8 cellular contexts compared by ENCODE assay signal in genomic region chr10:119416855-119417254, GRCh38.
DNase-seq lines count a peak whose midpoint lies in the region; ATAC-seq and TF ChIP-seq lines count a peak whose summit lies in the region.

No MANE protein-coding gene starts in this region.

- H3K4me3 ChIP-seq in Caco-2 (ENCODE audit: low read depth, low read length) (no peak overlapping the region), H7 (ENCODE audit: insufficient read depth, low read depth, low read length) (no peak overlapping the region)
- H3K4me3 ChIP-seq in naive thymus-derived CD4-positive, alpha-beta T cell (ENCODE audit: low read length): no peak overlapping the region

- H3K36me3 ChIP-seq in Caco-2 (ENCODE audit: control insufficient read depth, insufficient read depth, low read length) (no peaks in the 10 kb centered on the region), H7 (replicated peaks; ENCODE audit: control insufficient read depth, insufficient read depth, low read length) (no peaks in the 10 kb centered on the region)
- peaks cover 0 to 13% (median 4%) of the 10 kb centered on the region in 3 experiments for H3K36me3 ChIP-seq in naive thymus-derived CD4-positive, alpha-beta T cell (ENCODE audit: control insufficient read depth in 2 of 3, insufficient read depth in 3 of 3, low read length in 3 of 3)

- no peaks in the 10 kb centered on the region for H3K27me3 Mint-ChIP-seq in Caco-2 (ENCODE audit: insufficient read depth, unreplicated experiment)
- peaks cover 27% of the 10 kb centered on the region for H3K27me3 Mint-ChIP-seq in endothelial cell (ENCODE audit: unreplicated experiment)
- H3K27me3 Mint-ChIP-seq in naive thymus-derived CD4-positive, alpha-beta T cell: no peaks in the 10 kb centered on the region

- H3K4me1 Mint-ChIP-seq in Caco-2 (ENCODE audit: low read depth, unreplicated experiment) (peaks cover 14% of the 10 kb centered on the region), endothelial cell (ENCODE audit: unreplicated experiment) (peaks cover 39% of the 10 kb centered on the region)
- H3K4me1 Mint-ChIP-seq in naive thymus-derived CD4-positive, alpha-beta T cell: peaks cover 0 to 5% (median 0%) of the 10 kb centered on the region in 7 donors

- H3K9me3 ChIP-seq in Caco-2: no peaks in the 10 kb centered on the region
- no peaks in the 10 kb centered on the region for H3K9me3 ChIP-seq in naive thymus-derived CD4-positive, alpha-beta T cell (ENCODE audit: control insufficient read depth in 2 of 3, low read length in 3 of 3)

- H3K9me3 Mint-ChIP-seq in Caco-2 (ENCODE audit: unreplicated experiment) (no peaks in the 10 kb centered on the region), endothelial cell (ENCODE audit: unreplicated experiment) (no peaks in the 10 kb centered on the region)
- H3K9me3 Mint-ChIP-seq in naive thymus-derived CD4-positive, alpha-beta T cell: no peaks in the 10 kb centered on the region

- peak; percentile 89 for ATAC-seq in naive thymus-derived CD4-positive, alpha-beta T cell
- peak; percentile 84 for ATAC-seq in stimulated activated naive CD8-positive, alpha-beta T cell treated with anti-CD3 and anti-CD28 coated beads, Interleukin-15, Interleukin-2, amounts not matched to agents 100 U/mL and 50 U/mL, for 24 hours
- no peak for ATAC-seq in HG03571 (IDR thresholded peaks at IDR 0.05; ENCODE audit: unreplicated experiment)

- H3K27ac Mint-ChIP-seq in Caco-2 (ENCODE audit: unreplicated experiment) (no peak overlapping the region), endothelial cell (ENCODE audit: unreplicated experiment) (no peak overlapping the region)
- H3K27ac Mint-ChIP-seq in naive thymus-derived CD4-positive, alpha-beta T cell: no peak overlapping the region

- H3K27me3 ChIP-seq in Caco-2 (replicated peaks; ENCODE audit: control insufficient read depth, insufficient read depth, low read length) (no peaks in the 10 kb centered on the region), H7 (ENCODE audit: control insufficient read depth, insufficient read depth, low read length) (no peaks in the 10 kb centered on the region)
- H3K27me3 ChIP-seq in naive thymus-derived CD4-positive, alpha-beta T cell (ENCODE audit: control insufficient read depth in 2 of 2, insufficient read depth in 2 of 2, low read length in 2 of 2): no peaks in the 10 kb centered on the region

- H3K4me3 Mint-ChIP-seq in Caco-2 (ENCODE audit: unreplicated experiment) (no peak overlapping the region), endothelial cell (ENCODE audit: unreplicated experiment) (no peak overlapping the region)
- H3K4me3 Mint-ChIP-seq in naive thymus-derived CD4-positive, alpha-beta T cell: no peak overlapping the region

- peak; percentile 60 to 79 for TF ChIP-seq CTCF in Caco-2 (IDR thresholded peaks at IDR 0.05; ENCODE audit: insufficient read depth in 1 of 2, low read depth in 1 of 2, low read length in 1 of 2, severe bottlenecking in 1 of 2, unreplicated experiment in 1 of 2)
- peak; percentile 41 for TF ChIP-seq CTCF in endothelial cell (IDR thresholded peaks at IDR 0.05; ENCODE audit: unreplicated experiment)

- CTCF ChIA-PET in Caco-2 (lab: Charles Lee): no interaction called here
- CTCF ChIA-PET in naive thymus-derived CD4-positive, alpha-beta T cell (lab: Charles Lee): interaction anchor here (0.6 to 3.4 kb wide), 8 partner anchors 22 to 314 kb away, joined by 3 to 22 read pairs (median 3); partner anchors contain the start of gene GRK5

- BruUV-seq in Caco-2 (replicated peaks; lab: Mats Ljungman, UMichigan): no TSS peak

- H3K4me1 ChIP-seq in Caco-2: peaks cover 28% of the 10 kb centered on the region
- H3K4me1 ChIP-seq in naive thymus-derived CD4-positive, alpha-beta T cell (ENCODE audit: control insufficient read depth in 2 of 2, insufficient read depth in 2 of 2, low read length in 2 of 2): no peaks in the 10 kb centered on the region

- H3K27ac ChIP-seq in naive thymus-derived CD4-positive, alpha-beta T cell (ENCODE audit: low read depth, low read length): no peak overlapping the region

- DNase-seq in Caco-2: peak; percentile 68 to 72
- peak; percentile 95 for DNase-seq in H7
- peak; percentile 25 to 45 for DNase-seq in NCI-H524 (lab: John Stamatoyannopoulos, UW)
- peak; percentile 88 for DNase-seq in activated CD8-positive, alpha-beta memory T cell treated with anti-CD3 and anti-CD28 coated beads for 24 hours
- DNase-seq in endothelial cell (ENCODE audit: low spot score): peak; percentile 62
- DNase-seq in naive thymus-derived CD4-positive, alpha-beta T cell: peak; percentile 44 to 69 (median 62)
- DNase-seq in stimulated activated naive CD8-positive, alpha-beta T cell treated with anti-CD3 and anti-CD28 coated beads, Interleukin-15, Interleukin-2, amounts not matched to agents 100 U/mL and 50 U/mL, for 24 hours: peak; percentile 75

- peaks cover 9% of the 10 kb centered on the region for H3K36me3 Mint-ChIP-seq in Caco-2 (ENCODE audit: insufficient read depth, unreplicated experiment)
- peaks cover 41% of the 10 kb centered on the region for H3K36me3 Mint-ChIP-seq in endothelial cell (ENCODE audit: low read depth, unreplicated experiment)
- H3K36me3 Mint-ChIP-seq in naive thymus-derived CD4-positive, alpha-beta T cell: peaks cover 0 to 5% (median 0%) of the 10 kb centered on the region in 5 donors

- intact Hi-C loops in Caco-2 (cut with micrococcal nuclease; ENCODE audit: unreplicated experiment): loop anchor here (1.0 to 10.0 kb wide), 2 partner anchors 102 to 211 kb away; no protein-coding TSS in a partner anchor
- intact Hi-C loops in naive thymus-derived CD4-positive, alpha-beta T cell (cut with micrococcal nuclease): loop anchor here (1.0 to 2.0 kb wide), 6 partner anchors 110 to 278 kb away; no protein-coding TSS in a partner anchor

- POLR2A ChIA-PET in Caco-2 (lab: Charles Lee): no interaction called here
- POLR2A ChIA-PET in naive thymus-derived CD4-positive, alpha-beta T cell (lab: Charles Lee): interaction anchor here (0.7 to 1.0 kb wide), 2 partner anchors 210 to 265 kb away, joined by 3 read pairs; partner anchors contain the start of gene GRK5

Comparison
In these comparisons a context has a peak if more than half of its experiments do, and no peak if none do; other contexts are left out.
1. DNase-seq: peak in every context shown above with its lines; median percentile 95 in H7; 88 in activated CD8-positive, alpha-beta memory T cell treated with anti-CD3 and anti-CD28 coated beads for 24 hours; 75 in stimulated activated naive CD8-positive, alpha-beta T cell treated with anti-CD3 and anti-CD28 coated beads, Interleukin-15, Interleukin-2, amounts not matched to agents 100 U/mL and 50 U/mL, for 24 hours; 70 in Caco-2; 62 in endothelial cell; 62 in naive thymus-derived CD4-positive, alpha-beta T cell; 35 in NCI-H524.